Comparison of ENCODE assay signal across 19 cellular contexts in the genomic region with DNA sequence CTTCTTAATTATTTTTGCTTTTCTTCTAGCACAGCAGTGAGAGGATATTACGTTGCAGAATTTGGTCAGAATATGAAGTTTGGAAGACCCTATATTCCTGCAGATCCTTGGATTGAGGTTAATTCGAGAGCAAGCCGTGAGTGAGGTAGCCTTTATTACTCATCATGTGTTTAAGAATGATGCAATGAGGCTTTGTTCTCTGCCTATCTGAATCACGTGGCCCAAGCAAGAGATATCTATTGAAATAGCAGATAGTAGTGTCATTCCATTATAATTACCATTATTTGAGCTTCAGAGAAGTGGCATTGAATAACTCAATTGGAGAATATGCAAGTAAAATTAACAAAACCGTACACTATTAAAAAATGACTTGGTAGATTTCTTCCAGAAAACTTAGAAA.
DNase-seq lines count a peak whose midpoint lies in the region; FAIRE-seq and TF ChIP-seq lines count a peak whose summit lies in the region.
"Had no signal": no experiment of that assay in that cellular context is flagged by ENCODE, and none has a peak within 500 bp of the region (broad histone marks: within the 10 kb centered on the region; RNA-seq: fewer than 3 reads in every experiment).

No MANE protein-coding gene starts in this region.

- H3K27me3 Mint-ChIP-seq in MCF 10A (ENCODE audit: insufficient read depth, unreplicated experiment) (peaks cover 23% of the 10 kb centered on the region), astrocyte (ENCODE audit: low read depth, unreplicated experiment) (no peaks in the 10 kb centered on the region)
- no peaks in the 10 kb centered on the region for H3K27me3 Mint-ChIP-seq in CD8-positive, alpha-beta memory T cell

- H3K27ac Mint-ChIP-seq in MCF 10A (ENCODE audit: low read depth, unreplicated experiment) (no peak overlapping the region), astrocyte (ENCODE audit: unreplicated experiment) (peak overlapping the region; percentile 99)
- H3K27ac Mint-ChIP-seq in CD8-positive, alpha-beta memory T cell = no peak overlapping the region

- POLR2A ChIA-PET in MCF 10A (lab: Yijun Ruan, JAX) = no interaction called here
- POLR2A ChIA-PET in CD8-positive, alpha-beta memory T cell (lab: Charles Lee) = no interaction called here

- intact Hi-C loops in MCF 10A (cut with micrococcal nuclease) (loop anchor here (5.0 kb wide), 1 partner anchor 34 kb away; no protein-coding TSS in a partner anchor), breast epithelium (cut with DNase I; ENCODE audit: low total_unique reads) (no loop called here), posterior vena cava (cut with DNase I) (no loop called here)

- peak overlapping the region; percentile 7 for H3K4me2 ChIP-seq in astrocyte (ENCODE audit: low read length)
- H3K4me2 ChIP-seq: BLaER1 treated with 17β-estradiol and CSF1 and Interleukin-3, amounts not matched to agents 10 nM and 100 nM; PC-9 had no signal

- no peak for FAIRE-seq in astrocyte (lab: Jason Lieb, UNC)

- H2AFZ ChIP-seq in astrocyte (ENCODE audit: low read depth, low read length) = no peak overlapping the region
- H2AFZ ChIP-seq: PC-9 had no signal

- H3K4me3 ChIP-seq in breast epithelium = no peak overlapping the region
- H3K4me3 ChIP-seq in astrocyte (ENCODE audit: insufficient read depth, low read depth, low read length) = no peak overlapping the region
- H3K4me3 ChIP-seq in iPS-18a (ENCODE audit: low read length) = no peak overlapping the region
- H3K4me3 ChIP-seq in CD8-positive, alpha-beta memory T cell (ENCODE audit: low read length) = no peak overlapping the region
- H3K4me3 ChIP-seq: BLaER1 treated with 17β-estradiol and CSF1 and Interleukin-3, amounts not matched to agents 10 nM and 100 nM; HAP-1; PC-9 had no signal

- CTCF ChIA-PET in MCF 10A (lab: Yijun Ruan, JAX) = no interaction called here
- CTCF ChIA-PET in CD8-positive, alpha-beta memory T cell (lab: Charles Lee) = no interaction called here

- no peak for TF ChIP-seq POLR2A in breast epithelium (IDR thresholded peaks at IDR 0.05)

- H3K4me1 Mint-ChIP-seq in MCF 10A (ENCODE audit: insufficient read depth, unreplicated experiment) = peaks cover 5% of the 10 kb centered on the region
- H3K4me1 Mint-ChIP-seq in astrocyte (ENCODE audit: low read depth, unreplicated experiment) = peaks cover 26% of the 10 kb centered on the region
- no peaks in the 10 kb centered on the region for H3K4me1 Mint-ChIP-seq in CD8-positive, alpha-beta memory T cell

- TF ChIP-seq CTCF in MCF 10A (IDR thresholded peaks at IDR 0.05; ENCODE audit: unreplicated experiment) = no peak
- TF ChIP-seq CTCF in breast epithelium (IDR thresholded peaks at IDR 0.05) = no peak
- TF ChIP-seq CTCF in astrocyte (IDR thresholded peaks at IDR 0.05; ENCODE audit: insufficient read depth, low read depth, low read length) = no peak

- no peak overlapping the region for H3K9ac ChIP-seq in astrocyte (ENCODE audit: low read length)
- peak overlapping the region; percentile 6 for H3K9ac ChIP-seq in iPS-18a (ENCODE audit: low read length)
- H3K9ac ChIP-seq: BLaER1 treated with 17β-estradiol and CSF1 and Interleukin-3, amounts not matched to agents 10 nM and 100 nM had no signal

- no peaks in the 10 kb centered on the region for H3K27me3 ChIP-seq in breast epithelium
- H3K27me3 ChIP-seq in astrocyte (ENCODE audit: insufficient read depth, low read length) = no peaks in the 10 kb centered on the region
- no peaks in the 10 kb centered on the region for H3K27me3 ChIP-seq in iPS-18a (ENCODE audit: control insufficient read depth, insufficient read depth, low read length)
- H3K27me3 ChIP-seq in CD8-positive, alpha-beta memory T cell (ENCODE audit: insufficient read depth, low read length, poor library complexity, severe bottlenecking) = no peaks in the 10 kb centered on the region
- H3K27me3 ChIP-seq: BLaER1 treated with 17β-estradiol and CSF1 and Interleukin-3, amounts not matched to agents 10 nM and 100 nM had no signal

- H3K9me3 Mint-ChIP-seq in MCF 10A (ENCODE audit: unreplicated experiment) = no peaks in the 10 kb centered on the region
- H3K9me3 Mint-ChIP-seq in astrocyte (ENCODE audit: unreplicated experiment) = no peaks in the 10 kb centered on the region
- H3K9me3 Mint-ChIP-seq in CD8-positive, alpha-beta memory T cell = peaks cover 0 to 17% (median 12%) of the 10 kb centered on the region in 5 donors

- H3K9me3 ChIP-seq in breast epithelium (no peaks in the 10 kb centered on the region), astrocyte (ENCODE audit: insufficient read depth, low read depth, low read length) (no peaks in the 10 kb centered on the region), iPS-18a (ENCODE audit: control insufficient read depth, low read depth, low read length) (no peaks in the 10 kb centered on the region)
- no peaks in the 10 kb centered on the region for H3K9me3 ChIP-seq in CD8-positive, alpha-beta memory T cell (ENCODE audit: low read length)
- H3K9me3 ChIP-seq: BLaER1 treated with 17β-estradiol and CSF1 and Interleukin-3, amounts not matched to agents 10 nM and 100 nM; HAP-1 had no signal

- H3K36me3 Mint-ChIP-seq in MCF 10A (ENCODE audit: insufficient read depth, unreplicated experiment) = no peaks in the 10 kb centered on the region
- no peaks in the 10 kb centered on the region for H3K36me3 Mint-ChIP-seq in astrocyte (ENCODE audit: low read depth, unreplicated experiment)
- no peaks in the 10 kb centered on the region for H3K36me3 Mint-ChIP-seq in CD8-positive, alpha-beta memory T cell

- H3K79me2 ChIP-seq in astrocyte (ENCODE audit: insufficient read depth, low read length) = no peaks in the 10 kb centered on the region

- H3K27ac ChIP-seq in breast epithelium = no peak overlapping the region
- peak overlapping the region; percentile 81 for H3K27ac ChIP-seq in astrocyte (ENCODE audit: low read depth, low read length)
- H3K27ac ChIP-seq in iPS-18a (ENCODE audit: low read length) = peak overlapping the region; percentile 75
- no peak overlapping the region for H3K27ac ChIP-seq in CD8-positive, alpha-beta memory T cell (ENCODE audit: low read depth, low read length)
- H3K27ac ChIP-seq: BLaER1 treated with 17β-estradiol and CSF1 and Interleukin-3, amounts not matched to agents 10 nM and 100 nM; PC-9 had no signal

- H3K4me3 Mint-ChIP-seq in MCF 10A (ENCODE audit: unreplicated experiment) (no peak overlapping the region), astrocyte (ENCODE audit: unreplicated experiment) (no peak overlapping the region)
- no peak overlapping the region for H3K4me3 Mint-ChIP-seq in CD8-positive, alpha-beta memory T cell

- no TSS peak for BruUV-seq in MCF 10A (replicated peaks; lab: Mats Ljungman, UMichigan)

- peak; percentile 18 for DNase-seq in MCF 10A (ENCODE audit: unreplicated experiment)
- DNase-seq in breast epithelium (ENCODE audit: low spot score in 2 of 2) = no peak
- peak; percentile 47 for DNase-seq in astrocyte (ENCODE audit: low read depth)
- no peak for DNase-seq in CD8-positive, alpha-beta memory T cell
- no peak for DNase-seq in SHP77 (lab: John Stamatoyannopoulos, UW)
- DNase-seq in CD1c-positive myeloid dendritic cell (ENCODE audit: extremely low spot score) = no peak
- no peak for DNase-seq in posterior vena cava (ENCODE audit: low spot score)
- DNase-seq: 8988T, COR-L47, DMS153, NCI-H1092 treated with DMSO at 0.1 percent for 48 hours, NCI-H1694 treated with DMSO at 0.1 percent for 48 hours, NCI-H446, NCI-H748 treated with DMSO at 0.1 percent for 48 hours, PC-9, Right ventricle myocardium superior had no signal

- H3K36me3 ChIP-seq in breast epithelium = no peaks in the 10 kb centered on the region
- H3K36me3 ChIP-seq in astrocyte (ENCODE audit: insufficient read depth, low read length) = no peaks in the 10 kb centered on the region
- no peaks in the 10 kb centered on the region for H3K36me3 ChIP-seq in iPS-18a (ENCODE audit: control insufficient read depth, low read depth, low read length)
- H3K36me3 ChIP-seq in CD8-positive, alpha-beta memory T cell (ENCODE audit: insufficient read depth, low read length) = no peaks in the 10 kb centered on the region
- H3K36me3 ChIP-seq: BLaER1 treated with 17β-estradiol and CSF1 and Interleukin-3, amounts not matched to agents 10 nM and 100 nM; HAP-1 had no signal

- no peaks in the 10 kb centered on the region for H3K4me1 ChIP-seq in breast epithelium
- H3K4me1 ChIP-seq in astrocyte (ENCODE audit: insufficient read depth, low read length) = peaks cover 19% of the 10 kb centered on the region
- H3K4me1 ChIP-seq in iPS-18a (ENCODE audit: control insufficient read depth, low read depth, low read length) = peaks cover 39% of the 10 kb centered on the region
- no peaks in the 10 kb centered on the region for H3K4me1 ChIP-seq in CD8-positive, alpha-beta memory T cell (ENCODE audit: insufficient read depth, low read length)
- H3K4me1 ChIP-seq: HAP-1 had no signal

- H4K20me1 ChIP-seq in astrocyte (ENCODE audit: insufficient read depth, low read length) = no peaks in the 10 kb centered on the region
- H4K20me1 ChIP-seq: BLaER1 treated with 17β-estradiol and CSF1 and Interleukin-3, amounts not matched to agents 10 nM and 100 nM had no signal

Comparison
In these comparisons a context has a peak if more than half of its experiments do, and no peak if none do; other contexts are left out.
1. DNase-seq: peak in MCF 10A (single experiment) and astrocyte (single experiment); none in breast epithelium (0 of 2), CD8-positive, alpha-beta memory T cell (0 of 5), SHP77 (0 of 2), CD1c-positive myeloid dendritic cell (single experiment) and posterior vena cava (single experiment).
2. H3K27ac ChIP-seq: peak in astrocyte (single experiment) and iPS-18a (single experiment); none in breast epithelium (0 of 2) and CD8-positive, alpha-beta memory T cell (single experiment).